In the genomic region with DNA sequence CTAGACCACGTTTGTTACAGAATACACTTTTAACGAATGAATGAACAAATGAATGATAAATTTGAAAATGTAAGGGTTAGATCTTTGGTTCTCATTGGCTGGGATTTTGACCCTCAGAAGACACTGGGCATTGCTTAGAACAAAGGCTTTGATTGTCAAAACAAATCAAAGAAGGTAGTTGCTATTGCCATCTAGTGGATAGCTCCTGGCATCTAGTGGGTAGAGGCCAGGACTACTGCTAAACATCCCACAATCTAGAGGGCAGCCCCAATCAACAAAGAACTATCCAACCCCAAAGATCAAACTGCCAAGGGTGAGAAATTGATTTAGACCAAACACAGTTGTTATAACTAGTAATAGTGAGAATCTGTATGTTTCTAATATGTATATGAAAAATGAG, we compare ENCODE assay signal across 8 cellular contexts.
DNase-seq lines count a peak whose midpoint lies in the region; ATAC-seq, FAIRE-seq and TF ChIP-seq lines count a peak whose summit lies in the region.

No MANE protein-coding gene starts in this region.

- no peak overlapping the region for H3K27ac ChIP-seq in H9 (ENCODE audit: insufficient read length, low read depth, low read length)
- no peak overlapping the region for H3K27ac ChIP-seq in psoas muscle

- H3K56ac ChIP-seq in H9 (ENCODE audit: insufficient read length, low read depth, low read length), result no peak overlapping the region

- no peak overlapping the region for H2BK12ac ChIP-seq in H9 (ENCODE audit: insufficient read length, low read depth, low read length)

- no CpG with 5 or more reads among the region's 2 CpGs for WGBS in H9 (ENCODE audit: extremely low coverage, insufficient read length, low lambda C conversion rate)
- WGBS in psoas muscle, 3 donors, result 16 to 26% (median 17%) methylated on average over 2 of the region's 2 CpGs

- H2BK120ac ChIP-seq in H9 (ENCODE audit: low read depth, low read length, poor library complexity, severe bottlenecking), result no peak overlapping the region

- H4K91ac ChIP-seq in H9 (ENCODE audit: insufficient read length, low read depth, low read length), result no peak overlapping the region

- no peaks in the 10 kb centered on the region for H3K27me3 ChIP-seq in H9 (ENCODE audit: insufficient read depth, low read length)
- no peaks in the 10 kb centered on the region for H3K27me3 ChIP-seq in psoas muscle (ENCODE audit: insufficient read depth in 3 of 3, low read length in 2 of 3)

- H3K27me3 Mint-ChIP-seq in H9 (ENCODE audit: low read depth), result no peaks in the 10 kb centered on the region
- no peaks in the 10 kb centered on the region for H3K27me3 Mint-ChIP-seq in activated T-cell treated with anti-CD3 and anti-CD28 coated beads, Interleukin-2, amount 50 U/mL, for 24 hours

- H3K4me1 Mint-ChIP-seq in H9, result peaks cover 3 to 7% of the 10 kb centered on the region in 2 experiments
- H3K4me1 Mint-ChIP-seq in activated T-cell treated with anti-CD3 and anti-CD28 coated beads, Interleukin-2, amount 50 U/mL, for 24 hours (ENCODE audit: low read depth), result no peaks in the 10 kb centered on the region

- H3K79me2 ChIP-seq in H9 (ENCODE audit: insufficient read depth, low read length), result no peaks in the 10 kb centered on the region

- peak; percentile 41 for FAIRE-seq in GM18507 (lab: Jason Lieb, UNC)

- H4K8ac ChIP-seq in H9 (replicated peaks; ENCODE audit: insufficient read length, low read depth, low read length), result no peak overlapping the region

- H3K27ac Mint-ChIP-seq in H9, result no peak overlapping the region
- H3K27ac Mint-ChIP-seq in activated T-cell treated with anti-CD3 and anti-CD28 coated beads, Interleukin-2, amount 50 U/mL, for 24 hours, result no peak overlapping the region

- H3K4me2 ChIP-seq in H9 (ENCODE audit: insufficient read depth, insufficient read length, low read length), result no peak overlapping the region

- H3K23me2 ChIP-seq in H9 (ENCODE audit: insufficient read length, low read depth, low read length, poor library complexity, severe bottlenecking), result no peaks in the 10 kb centered on the region

- H2BK20ac ChIP-seq in H9 (ENCODE audit: low read depth, low read length, poor library complexity, severe bottlenecking), result no peak overlapping the region

- DNase-seq in GM18507 (ENCODE audit: extremely low spot score, insufficient read length, low read depth) (no peak), H9 (no peak), NCI-H1694 treated with DMSO at 0.1 percent for 48 hours (lab: John Stamatoyannopoulos, UW) (peak; percentile 40), fibroblast of mammary gland (ENCODE audit: low read depth) (peak; percentile 0), psoas muscle (no peak), NCI-H187 treated with DMSO at 0.1 percent for 48 hours (lab: John Stamatoyannopoulos, UW) (no peak), activated T-cell treated with anti-CD3 and anti-CD28 coated beads for 4 hours (no peak)
- no peak for DNase-seq in activated T-cell treated with anti-CD3 and anti-CD28 coated beads, Interleukin-2, amount 50 U/mL, for 24 hours

- H3K9me3 ChIP-seq in H9 (ENCODE audit: control insufficient read depth, low read depth, low read length), result no peaks in the 10 kb centered on the region
- H3K9me3 ChIP-seq in psoas muscle, result no peaks in the 10 kb centered on the region

- no peaks in the 10 kb centered on the region for H3K9me3 Mint-ChIP-seq in H9
- no peaks in the 10 kb centered on the region for H3K9me3 Mint-ChIP-seq in activated T-cell treated with anti-CD3 and anti-CD28 coated beads, Interleukin-2, amount 50 U/mL, for 24 hours

- H2BK15ac ChIP-seq in H9 (ENCODE audit: low read depth, low read length), result no peak overlapping the region

- H3K4me3 ChIP-seq in fibroblast of mammary gland (ENCODE audit: control insufficient read depth, low read depth, low read length) (no peak overlapping the region), psoas muscle (no peak overlapping the region)

- ATAC-seq in psoas muscle, result no peak

- TF ChIP-seq CTCF in H9 (conservative IDR thresholded peaks at IDR 0.05) (peak; percentile 66), fibroblast of mammary gland (conservative IDR thresholded peaks at IDR 0.05; ENCODE audit: control insufficient read depth, insufficient read depth, low read depth, low read length) (peak; percentile 17), psoas muscle (IDR thresholded peaks at IDR 0.05) (no peak)

- H3K36me3 Mint-ChIP-seq in H9 (ENCODE audit: insufficient read depth in 1 of 3, low read depth in 3 of 3), result no peaks in the 10 kb centered on the region
- H3K36me3 Mint-ChIP-seq in activated T-cell treated with anti-CD3 and anti-CD28 coated beads, Interleukin-2, amount 50 U/mL, for 24 hours (ENCODE audit: low read depth), result no peaks in the 10 kb centered on the region

- H3K4me1 ChIP-seq in H9 (ENCODE audit: insufficient read depth, low read length) (no peaks in the 10 kb centered on the region), psoas muscle (no peaks in the 10 kb centered on the region)

- no peak overlapping the region for H3K18ac ChIP-seq in H9 (ENCODE audit: insufficient read length, low read depth, low read length)

- no peak overlapping the region for H3K4me3 Mint-ChIP-seq in H9
- H3K4me3 Mint-ChIP-seq in activated T-cell treated with anti-CD3 and anti-CD28 coated beads, Interleukin-2, amount 50 U/mL, for 24 hours, result no peak overlapping the region

- no peak overlapping the region for H4K5ac ChIP-seq in H9 (ENCODE audit: insufficient read length, low read depth, low read length)

- no peak overlapping the region for H3K23ac ChIP-seq in H9 (ENCODE audit: insufficient read length, low read depth, low read length)

- no peaks in the 10 kb centered on the region for H3K79me1 ChIP-seq in H9 (ENCODE audit: insufficient read depth, low read depth, low read length, poor library complexity, severe bottlenecking)

- H4K20me1 ChIP-seq in H9 (ENCODE audit: control insufficient read depth, insufficient read depth, insufficient read length), result no peaks in the 10 kb centered on the region

- intact Hi-C loops in psoas muscle (cut with DNase I), result no loop called here

- H2BK5ac ChIP-seq in H9 (ENCODE audit: insufficient read length, low read length), result no peak overlapping the region

- H3K36me3 ChIP-seq in psoas muscle (ENCODE audit: insufficient read depth in 1 of 2, low read depth in 1 of 2), result no peaks in the 10 kb centered on the region

- no peak overlapping the region for H3K9ac ChIP-seq in H9 (ENCODE audit: extremely low read depth, insufficient read length, low read length)

- H2AK5ac ChIP-seq in H9 (ENCODE audit: insufficient read length, low read length), result no peak overlapping the region

- H2AFZ ChIP-seq in H9 (ENCODE audit: low read length), result no peak overlapping the region

- H3T11ph ChIP-seq in H9 (ENCODE audit: low read length), result no peak overlapping the region

- no peak overlapping the region for H3K4ac ChIP-seq in H9 (ENCODE audit: low read depth, low read length)

- no peak overlapping the region for H3K14ac ChIP-seq in H9 (ENCODE audit: insufficient read depth, low read length)

Comparison
In these comparisons a context has a peak if more than half of its experiments do, and no peak if none do; other contexts are left out.
1. DNase-seq: peak in NCI-H1694 treated with DMSO at 0.1 percent for 48 hours (single experiment) and fibroblast of mammary gland (single experiment); none in GM18507 (single experiment), H9 (single experiment), activated T-cell treated with anti-CD3 and anti-CD28 coated beads, Interleukin-2, amount 50 U/mL, for 24 hours (single experiment), psoas muscle (0 of 2), NCI-H187 treated with DMSO at 0.1 percent for 48 hours (single experiment) and activated T-cell treated with anti-CD3 and anti-CD28 coated beads for 4 hours (single experiment).